8 cellular contexts compared by ENCODE assay signal in genomic region chr3:151227438-151228290, GRCh38. TPM values are rescaled to one million over a fixed set of nuclear protein-coding genes. Genes with fewer than 3 reads are reported as not detected.
A peak's percentile ranks its signal among the peaks of the same experiment; 100 is the strongest.
DNase-seq lines count a peak whose midpoint lies in the region; ATAC-seq, FAIRE-seq and TF ChIP-seq lines count a peak whose summit lies in the region.

No MANE protein-coding gene starts in this region.

- no peaks in the 10 kb centered on the region for H3K36me3 Mint-ChIP-seq in activated CD4-positive, alpha-beta T cell treated with anti-CD3 and anti-CD28 coated beads for 36 hours (ENCODE audit: low read depth)

- H3K9ac ChIP-seq in HepG2 (ENCODE audit: insufficient read depth, low read depth, low read length), result no peak overlapping the region

- peak; percentile 93 for TF ChIP-seq RAD21 in HepG2 (CRISPR knock-in tag; IDR thresholded peaks at IDR 0.05)

- no peaks in the 10 kb centered on the region; a peak in 1 of 5 replicates for H3K27me3 ChIP-seq in HepG2 (ENCODE audit: control insufficient read depth in 1 of 2, insufficient read depth in 2 of 2, low read length in 2 of 2)

- peak overlapping the region; percentile 32 for H2AFZ ChIP-seq in HepG2 (ENCODE audit: low read length)

- POLR2A ChIA-PET in activated CD4-positive, alpha-beta T cell treated with anti-CD3 and anti-CD28 coated beads for 36 hours (lab: Charles Lee), result no interaction called here
- POLR2A ChIA-PET in HepG2 (lab: Yijun Ruan, JAX), result interaction anchor here (1.5 kb wide), 1 partner anchor 30 kb away, joined by 7 read pairs; no protein-coding TSS in a partner anchor

- H3K9me3 Mint-ChIP-seq in activated CD4-positive, alpha-beta T cell treated with anti-CD3 and anti-CD28 coated beads for 36 hours (ENCODE audit: low read depth), result no peaks in the 10 kb centered on the region

- H3K36me3 ChIP-seq in HepG2 (replicated peaks in 1 of 2; ENCODE audit: control insufficient read depth in 1 of 2, insufficient read depth in 2 of 2, low read length in 2 of 2), result no peaks in the 10 kb centered on the region

- CTCF ChIA-PET in activated CD4-positive, alpha-beta T cell treated with anti-CD3 and anti-CD28 coated beads for 36 hours (lab: Charles Lee), result interaction anchor here (0.6 to 8.2 kb wide), 39 partner anchors 9 to 633 kb away, joined by 3 to 124 read pairs (median 5); partner anchors contain the start of genes GPR171 and P2RY14
- CTCF ChIA-PET in HepG2 (lab: Yijun Ruan, JAX; ENCODE audit: low intra/inter-chr PET ratio, low total read pairs), result interaction anchor here (1.1 to 3.2 kb wide), 5 partner anchors 53 to 100 kb away, joined by 3 to 29 read pairs (median 11); no protein-coding TSS in a partner anchor

- ATAC-seq in GM18505 (IDR thresholded peaks at IDR 0.05; ENCODE audit: unreplicated experiment) (peak; percentile 77), HG02970 (IDR thresholded peaks at IDR 0.05; ENCODE audit: low FRiP score, unreplicated experiment) (peak; percentile 84), HepG2 (peak; percentile 94)
- peak; percentile 75 for ATAC-seq in activated CD4-positive, alpha-beta T cell treated with anti-CD3 and anti-CD28 coated beads for 36 hours

- H3K4me3 Mint-ChIP-seq in activated CD4-positive, alpha-beta T cell treated with anti-CD3 and anti-CD28 coated beads for 36 hours, result no peak overlapping the region

- peaks cover 34% of the 10 kb centered on the region for H3K4me1 ChIP-seq in HepG2 (ENCODE audit: insufficient read depth, low read length)

- in situ Hi-C loops in ACHN (cut with HindIII; ENCODE audit: low pct_ligation_motif_present, low pct_unique_long_range_greater_than_20kb, low sequenced_read_pairs) (no loop called here), HepG2 (cut with HindIII; ENCODE audit: extremely low pct_ligation_motif_present, low pct_unique_long_range_greater_than_20kb) (loop anchor here (5.0 kb wide), 2 partner anchors 55 kb away; no protein-coding TSS in a partner anchor)

- TF ChIP-seq CTCF in choroid plexus epithelial cell (conservative IDR thresholded peaks at IDR 0.05; ENCODE audit: low read depth, low read length), result peak; percentile 97
- peak; percentile 92 for TF ChIP-seq CTCF in HepG2 (CRISPR knock-in tag; IDR thresholded peaks at IDR 0.05)

- peak; percentile 92 for FAIRE-seq in HepG2 (lab: Jason Lieb, UNC)

- H3K4me1 Mint-ChIP-seq in activated CD4-positive, alpha-beta T cell treated with anti-CD3 and anti-CD28 coated beads for 36 hours, result peaks cover 58% of the 10 kb centered on the region

- H3K27ac Mint-ChIP-seq in activated CD4-positive, alpha-beta T cell treated with anti-CD3 and anti-CD28 coated beads for 36 hours, result peak overlapping the region; percentile 64

- DNase-seq in ACHN (peak; percentile 66), NCI-H2107 treated with DMSO at 0.1 percent for 48 hours (lab: John Stamatoyannopoulos, UW; ENCODE audit: unreplicated experiment) (peak; percentile 25), choroid plexus epithelial cell (ENCODE audit: low read depth) (peak; percentile 93), HepG2 (ENCODE audit: low spot score) (peak; percentile 67)
- DNase-seq in activated CD4-positive, alpha-beta T cell treated with anti-CD3 and anti-CD28 coated beads for 36 hours, result peak; percentile 87
- DNase-seq in stimulated activated CD4-positive, alpha-beta T cell treated with anti-CD3 and anti-CD28 coated beads, Interleukin-4, amount 100 ng/mL, for 1 hour, result peak; percentile 73

- H3K9me3 ChIP-seq in HepG2 (ENCODE audit: low read length), result no peaks in the 10 kb centered on the region

- BruUV-seq in HepG2 (replicated peaks; lab: Mats Ljungman, UMichigan), result no TSS peak

- no peak overlapping the region for H3K27ac ChIP-seq in HepG2 (ENCODE audit: extremely low read length, insufficient read depth, low read length)

- no peak for TF ChIP-seq POLR2A in GM18505 (IDR thresholded peaks at IDR 0.05; ENCODE audit: borderline replicate concordance, extremely low read depth, insufficient read depth, insufficient read length)
- no peak for TF ChIP-seq POLR2A in HepG2 (IDR thresholded peaks at IDR 0.05; ENCODE audit: insufficient read depth in 1 of 2, low read depth in 2 of 2, low read length in 2 of 2)

- no peak overlapping the region for H3K4me3 ChIP-seq in choroid plexus epithelial cell (ENCODE audit: low read depth, low read length)
- no peak overlapping the region for H3K4me3 ChIP-seq in HepG2 (replicated peaks in 1 of 3; ENCODE audit: insufficient read depth in 1 of 3, low read depth in 2 of 3, low read length in 3 of 3)

- no peaks in the 10 kb centered on the region for H4K20me1 ChIP-seq in HepG2 (ENCODE audit: insufficient read depth, low read length)

- intact Hi-C loops in activated CD4-positive, alpha-beta T cell treated with anti-CD3 and anti-CD28 coated beads for 36 hours (cut with DNase I, micrococcal nuclease), result loop anchor here (1.0 to 5.0 kb wide), 10 partner anchors 24 to 691 kb away; partner anchors contain the start of genes GPR171 (in 2 of the 2), GPR87 (in 1 of the 2), P2RY13 (in 1 of the 2) and P2RY14 (in 1 of the 2)
- intact Hi-C loops in HepG2 (cut with micrococcal nuclease; ENCODE audit: unreplicated experiment), result loop anchor here (1.0 kb wide), 5 partner anchors 29 to 612 kb away; no protein-coding TSS in a partner anchor

- no peak for TF ChIP-seq EP300 in HepG2 (IDR thresholded peaks at IDR 0.05; ENCODE audit: low read depth in 2 of 2, low read length in 2 of 2)
- TF ChIP-seq EP300 in HepG2 (CRISPR knock-in tag; IDR thresholded peaks at IDR 0.05; ENCODE audit: borderline replicate concordance), result no peak

- H3K27me3 Mint-ChIP-seq in activated CD4-positive, alpha-beta T cell treated with anti-CD3 and anti-CD28 coated beads for 36 hours, result no peaks in the 10 kb centered on the region

- WGBS in HepG2 (ENCODE audit: low lambda C conversion rate), result 26% methylated on average over 9 of the region's 9 CpGs

- H3K4me2 ChIP-seq in HepG2 (ENCODE audit: low read depth, low read length), result peak overlapping the region; percentile 58

- no peaks in the 10 kb centered on the region for H3K79me2 ChIP-seq in HepG2 (ENCODE audit: insufficient read depth, low read length)

TF ChIP-seq in HepG2, 621 proteins besides CTCF, POLR2A, EP300 and RAD21 (continues in another document):
- peak; percentile 28; the same call in 1 of the 2 replicates for TF ChIP-seq ZNF547 (CRISPR knock-in tag; IDR thresholded peaks at IDR 0.05)
- TF ChIP-seq ZNF44 (CRISPR knock-in tag; IDR thresholded peaks at IDR 0.05), result no peak
- no peak for TF ChIP-seq RBAK (CRISPR knock-in tag; IDR thresholded peaks at IDR 0.05)
- no peak for TF ChIP-seq ZNF383 (CRISPR knock-in tag; IDR thresholded peaks at IDR 0.05; ENCODE audit: borderline replicate concordance)

RNA-seq across cellular contexts. Expression of gene GPR171, which starts 24.6 kb away (rescaled TPM):
- 100 to 1,000 TPM in 1 of 2 experiments, 10 to 100 TPM in 1; 84.9 to 111 TPM for total RNA-seq in activated CD4-positive, alpha-beta T cell treated with anti-CD3 and anti-CD28 coated beads for 36 hours
- not detected in 2 replicates for total RNA-seq in HepG2 (2016; rRNA removed; fragmentation: Illumina TruSeq; extraction: Trizol)
- total RNA-seq in HepG2 (2016; cell fraction: cytosol; rRNA removed; fragmentation: Illumina TruSeq; extraction: Trizol; ENCODE audit: low read depth), result not detected in 2 replicates
- not detected in 2 replicates for total RNA-seq in HepG2 (2016; cell fraction: insoluble cytoplasmic fraction; rRNA removed; fragmentation: Illumina TruSeq; extraction: Trizol)
- total RNA-seq in HepG2 (2016; cell fraction: membrane; rRNA removed; fragmentation: Illumina TruSeq; extraction: Trizol), result not detected in 2 replicates
- not detected in 2 replicates for total RNA-seq in HepG2 (2016; cell fraction: nucleus; rRNA removed; fragmentation: Illumina TruSeq; extraction: Trizol)
- polyA plus RNA-seq in HepG2 (2011; rRNA removed), result not detected in 2 replicates
- polyA plus RNA-seq in HepG2 (2011; cell fraction: cytosol; rRNA removed), result not detected in 2 replicates
- polyA plus RNA-seq in HepG2 (2011; cell fraction: nucleus; rRNA removed), result not detected in 2 replicates
- not detected in 2 replicates for polyA plus RNA-seq in HepG2 (2012)
- polyA plus RNA-seq in HepG2 (2016; cell fraction: cytosol; fragmentation: Illumina TruSeq; extraction: Trizol; ENCODE audit: low read depth), result not detected in 2 replicates
- polyA plus RNA-seq in HepG2 (2016; cell fraction: insoluble cytoplasmic fraction; fragmentation: Illumina TruSeq; extraction: Trizol; ENCODE audit: low read depth), result not detected in 2 replicates
- polyA plus RNA-seq in HepG2 (2016; cell fraction: membrane; fragmentation: Illumina TruSeq; extraction: Trizol; ENCODE audit: low read depth), result not detected in 2 replicates
- polyA plus RNA-seq in HepG2 (2016; cell fraction: nucleus; fragmentation: Illumina TruSeq; extraction: Trizol; ENCODE audit: insufficient read depth, low read depth), result not detected in 2 replicates
- polyA minus RNA-seq in HepG2 (2011; rRNA and poly(A)+ RNA removed; ENCODE audit: low replicate concordance), result not detected in 2 replicates
- not detected in 2 replicates for polyA minus RNA-seq in HepG2 (2011; cell fraction: cytosol; rRNA and poly(A)+ RNA removed)
- not detected in 2 replicates for polyA minus RNA-seq in HepG2 (2011; cell fraction: nucleus; rRNA and poly(A)+ RNA removed)

RNA-seq across cellular contexts. Expression of gene P2RY14, which starts 50.7 kb away (rescaled TPM):
- total RNA-seq in activated CD4-positive, alpha-beta T cell treated with anti-CD3 and anti-CD28 coated beads for 36 hours, result under 1 TPM; 0.16 to 0.25 TPM
- not detected in 2 replicates for total RNA-seq in HepG2 (2016; rRNA removed; fragmentation: Illumina TruSeq; extraction: Trizol)
- total RNA-seq in HepG2 (2016; cell fraction: cytosol; rRNA removed; fragmentation: Illumina TruSeq; extraction: Trizol; ENCODE audit: low read depth), result not detected in 2 replicates
- total RNA-seq in HepG2 (2016; cell fraction: insoluble cytoplasmic fraction; rRNA removed; fragmentation: Illumina TruSeq; extraction: Trizol), result not detected in 2 replicates
- not detected in 2 replicates for total RNA-seq in HepG2 (2016; cell fraction: membrane; rRNA removed; fragmentation: Illumina TruSeq; extraction: Trizol)
- not detected in 2 replicates for total RNA-seq in HepG2 (2016; cell fraction: nucleus; rRNA removed; fragmentation: Illumina TruSeq; extraction: Trizol)
- polyA plus RNA-seq in HepG2 (2011; rRNA removed), result not detected in 2 replicates
- not detected in 2 replicates for polyA plus RNA-seq in HepG2 (2011; cell fraction: cytosol; rRNA removed)
- polyA plus RNA-seq in HepG2 (2011; cell fraction: nucleus; rRNA removed), result not detected in 2 replicates
- polyA plus RNA-seq in HepG2 (2012), result not detected in 2 replicates
- not detected in 2 replicates for polyA plus RNA-seq in HepG2 (2016; cell fraction: cytosol; fragmentation: Illumina TruSeq; extraction: Trizol; ENCODE audit: low read depth)
- not detected in 2 replicates for polyA plus RNA-seq in HepG2 (2016; cell fraction: insoluble cytoplasmic fraction; fragmentation: Illumina TruSeq; extraction: Trizol; ENCODE audit: low read depth)
- not detected in 2 replicates for polyA plus RNA-seq in HepG2 (2016; cell fraction: membrane; fragmentation: Illumina TruSeq; extraction: Trizol; ENCODE audit: low read depth)
- polyA plus RNA-seq in HepG2 (2016; cell fraction: nucleus; fragmentation: Illumina TruSeq; extraction: Trizol; ENCODE audit: insufficient read depth, low read depth), result not detected in 2 replicates
- polyA minus RNA-seq in HepG2 (2011; rRNA and poly(A)+ RNA removed; ENCODE audit: low replicate concordance), result not detected in 2 replicates
- not detected in 2 replicates for polyA minus RNA-seq in HepG2 (2011; cell fraction: cytosol; rRNA and poly(A)+ RNA removed)
- not detected in 2 replicates for polyA minus RNA-seq in HepG2 (2011; cell fraction: nucleus; rRNA and poly(A)+ RNA removed)

Comparison
In these comparisons a context has a peak if more than half of its experiments do, and no peak if none do; other contexts are left out.
1. DNase-seq: peak in every context shown above with its lines; median percentile 93 in choroid plexus epithelial cell; 87 in activated CD4-positive, alpha-beta T cell treated with anti-CD3 and anti-CD28 coated beads for 36 hours; 73 in stimulated activated CD4-positive, alpha-beta T cell treated with anti-CD3 and anti-CD28 coated beads, Interleukin-4, amount 100 ng/mL, for 1 hour; 67 in HepG2; 66 in ACHN; 25 in NCI-H2107 treated with DMSO at 0.1 percent for 48 hours.
2. RNA of gene GPR171, which starts 24.6 kb away (total RNA-seq): 84.9 to 111 TPM in activated CD4-positive, alpha-beta T cell treated with anti-CD3 and anti-CD28 coated beads for 36 hours; not detected in HepG2; every median in the first group is over 10 times any median in the second.
3. Peak in every context shown above with its lines, with median percentiles within 50 percentile points of each other: ATAC-seq.